8 cellular contexts compared by ENCODE assay signal in genomic region chr16:80231888-80232287, GRCh38.
DNase-seq lines count a peak whose midpoint lies in the region; ATAC-seq and TF ChIP-seq lines count a peak whose summit lies in the region.

No MANE protein-coding gene starts in this region.

- H3K9me2 ChIP-seq in PC-9 (ENCODE audit: insufficient read depth), result no peaks in the 10 kb centered on the region

- no TSS peak for BruUV-seq in PC-9 (replicated peaks; lab: Mats Ljungman, UMichigan)

- intact Hi-C loops in PC-9 (cut with micrococcal nuclease; ENCODE audit: unreplicated experiment), result no loop called here

- H2AFZ ChIP-seq in PC-9, result no peak overlapping the region

- no peaks in the 10 kb centered on the region for H3K9me3 ChIP-seq in PC-9 (ENCODE audit: insufficient read depth, low read depth)

- H3K27me3 ChIP-seq in PC-9 (ENCODE audit: insufficient read depth, low read depth), result peaks cover 3% of the 10 kb centered on the region; the same call in 1 of the 2 replicates

- H3F3A ChIP-seq in PC-9 (ENCODE audit: insufficient read depth, low read depth), result no peaks in the 10 kb centered on the region

- no peaks in the 10 kb centered on the region for H4K20me1 ChIP-seq in PC-9 (ENCODE audit: insufficient read depth)

- H3K4me3 ChIP-seq in PC-9, result no peak overlapping the region

- ATAC-seq in GM21515 (IDR thresholded peaks at IDR 0.05; ENCODE audit: unreplicated experiment) (peak; percentile 88), GM18517 (IDR thresholded peaks at IDR 0.05; ENCODE audit: unreplicated experiment) (no peak)

- no peaks in the 10 kb centered on the region for H3K4me1 ChIP-seq in PC-9 (replicated peaks; ENCODE audit: insufficient read depth)

- CTCF ChIA-PET in PC-9 (lab: Charles Lee), result no interaction called here

- TF ChIP-seq CTCF in GM10266 (IDR thresholded peaks at IDR 0.05; ENCODE audit: control insufficient read depth, insufficient read depth, low read depth, missing control alignments) (no peak), PC-9 (conservative IDR thresholded peaks at IDR 0.05) (no peak)

- H3K79me2 ChIP-seq in PC-9 (ENCODE audit: low read depth), result no peaks in the 10 kb centered on the region

- H3K36me3 ChIP-seq in PC-9 (ENCODE audit: low read depth), result no peaks in the 10 kb centered on the region

- POLR2A ChIA-PET in PC-9 (lab: Charles Lee; ENCODE audit: unreplicated experiment), result no interaction called here

- no peak overlapping the region for H3K27ac ChIP-seq in PC-9

- DNase-seq in GM10266 (ENCODE audit: extremely low spot score) (peak; percentile 26), HPDE6-E6E7 (ENCODE audit: extremely low spot score) (peak; percentile 38), iris pigment epithelial cell (ENCODE audit: low read depth) (peak; percentile 74), middle frontal gyrus (ENCODE audit: extremely low spot score, low spot score) (no peak), PC-9 (no peak)
- DNase-seq in activated naive CD4-positive, alpha-beta T cell treated with Interleukin-2 at 50 U/mL for 16 hours, result no peak

- H3K4me2 ChIP-seq in PC-9, result no peak overlapping the region

Comparison
In these comparisons a context has a peak if more than half of its experiments do, and no peak if none do; other contexts are left out.
1. DNase-seq: peak in GM10266 (single experiment), HPDE6-E6E7 (single experiment) and iris pigment epithelial cell (single experiment); none in middle frontal gyrus (single experiment), PC-9 (0 of 2) and activated naive CD4-positive, alpha-beta T cell treated with Interleukin-2 at 50 U/mL for 16 hours (single experiment).